Comparison of ENCODE assay signal across 1 cellular context in the genomic region with DNA sequence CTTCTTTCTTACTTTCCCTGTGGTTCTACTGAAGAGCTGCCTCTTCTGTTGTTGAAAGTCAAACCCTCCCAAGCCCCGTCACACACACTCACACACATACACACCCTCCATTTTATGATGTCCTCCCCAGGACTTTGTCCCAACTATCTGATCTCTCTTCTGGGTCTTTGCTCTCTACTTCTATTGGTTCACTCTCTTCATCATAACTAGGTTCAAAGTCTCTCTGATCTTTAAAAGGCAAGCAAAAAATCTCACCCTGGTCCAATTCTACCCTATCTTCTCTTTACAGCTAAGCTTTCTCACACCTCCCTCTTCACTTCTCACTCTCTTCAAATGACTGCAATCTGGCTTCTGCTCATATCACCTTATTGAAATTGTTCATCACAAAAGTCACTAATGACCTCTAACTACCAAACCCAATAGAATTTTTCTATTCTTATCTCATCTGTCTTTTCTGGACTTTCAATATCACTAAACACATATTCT.
TF ChIP-seq lines count a peak whose summit lies in the region.

No MANE protein-coding gene starts in this region.

TF ChIP-seq in H1, 55 proteins besides CTCF, POLR2A, EP300 and RAD21:
- TF ChIP-seq TBP (IDR thresholded peaks at IDR 0.05; ENCODE audit: low read depth, low read length), result no peak
